ENCODE assay signal across 1 cellular context in genomic region chr16:48526058-48526957, GRCh38.
TF ChIP-seq lines count a peak whose summit lies in the region.

No MANE protein-coding gene starts in this region.

TF ChIP-seq in HepG2, 621 proteins besides CTCF, POLR2A, EP300 and RAD21 (continued from another document and continues in another):
- TF ChIP-seq ZNF674 (CRISPR knock-in tag; IDR thresholded peaks at IDR 0.05; ENCODE audit: low read depth) (0 out of 2 replicates have a peak, but pooled peaks have one; percentile 66), EZH2 (conservative IDR thresholded peaks at IDR 0.05; ENCODE audit: low read depth, low read length) (no peak), ZFP1 (CRISPR knock-in tag; IDR thresholded peaks at IDR 0.05) (no peak; the same call in 1 of the 2 replicates), ARNT (IDR thresholded peaks at IDR 0.05) (no peak), ZBTB1 (CRISPR knock-in tag; IDR thresholded peaks at IDR 0.05; ENCODE audit: borderline replicate concordance) (no peak), IKZF5 (CRISPR knock-in tag; IDR thresholded peaks at IDR 0.05) (peak; percentile 64; the same call in 1 of the 2 replicates), MLX (CRISPR knock-in tag; IDR thresholded peaks at IDR 0.05) (peak; percentile 66; the same call in 1 of the 2 replicates), ARNT2 (CRISPR knock-in tag; IDR thresholded peaks at IDR 0.05; ENCODE audit: low read depth) (peak; percentile 31; the same call in 1 of the 2 replicates), PTBP1 (IDR thresholded peaks at IDR 0.05; ENCODE audit: low read depth, low read length, poor library complexity, severe bottlenecking) (no peak), ZBTB7B (CRISPR knock-in tag; IDR thresholded peaks at IDR 0.05) (0 out of 2 replicates have a peak, but pooled peaks have one; percentile 10), IRF2 (CRISPR knock-in tag; IDR thresholded peaks at IDR 0.05) (no peak; the same call in 1 of the 2 replicates), THAP8 (CRISPR knock-in tag; IDR thresholded peaks at IDR 0.05; ENCODE audit: borderline replicate concordance) (0 out of 2 replicates have a peak, but pooled peaks have one; percentile 28), RELA (CRISPR knock-in tag; IDR thresholded peaks at IDR 0.05) (peak; percentile 77; the same call in 1 of the 2 replicates), U2AF1 (optimal IDR thresholded peaks at IDR 0.05; ENCODE audit: low read depth, low read length) (no peak), TBP (CRISPR knock-in tag; IDR thresholded peaks at IDR 0.05) (no peak), ZNF335 (CRISPR knock-in tag; IDR thresholded peaks at IDR 0.05) (no peak), HIC2 (CRISPR knock-in tag; IDR thresholded peaks at IDR 0.05; ENCODE audit: low read depth) (peak; percentile 36; the same call in 1 of the 2 replicates), YY1 (IDR thresholded peaks at IDR 0.05; ENCODE audit: insufficient read depth, insufficient replicate concordance, low read depth, low read length) (peak; percentile 76), TARDBP (CRISPR knock-in tag; IDR thresholded peaks at IDR 0.05) (no peak), ZNF770 (CRISPR knock-in tag; IDR thresholded peaks at IDR 0.05) (no peak; the same call in 1 of the 2 replicates), CSRNP1 (CRISPR knock-in tag; IDR thresholded peaks at IDR 0.05) (peak; percentile 2; the same call in 1 of the 2 replicates), CHD4 (IDR thresholded peaks at IDR 0.05; ENCODE audit: borderline replicate concordance, low read length) (no peak), ZSCAN29 (CRISPR knock-in tag; conservative IDR thresholded peaks at IDR 0.05) (peak; percentile 51; the same call in 1 of the 2 replicates), TFAP4 (IDR thresholded peaks at IDR 0.05; ENCODE audit: borderline replicate concordance, low read depth) (peak; percentile 27; the same call in 1 of the 2 replicates), NR2C2 (CRISPR knock-in tag; IDR thresholded peaks at IDR 0.05; ENCODE audit: borderline replicate concordance) (peak; percentile 57), ZNF83 (CRISPR knock-in tag; IDR thresholded peaks at IDR 0.05; ENCODE audit: borderline replicate concordance) (0 out of 2 replicates have a peak, but pooled peaks have one; percentile 52), XRCC5 (optimal IDR thresholded peaks at IDR 0.05; ENCODE audit: low read length) (peak; percentile 94), ZNF615 (CRISPR knock-in tag; IDR thresholded peaks at IDR 0.05; ENCODE audit: borderline replicate concordance) (no peak), YEATS4 (CRISPR knock-in tag; IDR thresholded peaks at IDR 0.05; ENCODE audit: borderline replicate concordance) (peak; percentile 45; the same call in 1 of the 2 replicates), ZBTB44 (CRISPR knock-in tag; IDR thresholded peaks at IDR 0.05) (no peak), RBAK (CRISPR knock-in tag; IDR thresholded peaks at IDR 0.05) (0 out of 2 replicates have a peak, but pooled peaks have one; percentile 11), ZBED4 (CRISPR knock-in tag; IDR thresholded peaks at IDR 0.05; ENCODE audit: borderline replicate concordance) (no peak), TBX2 (CRISPR knock-in tag; IDR thresholded peaks at IDR 0.05; ENCODE audit: borderline replicate concordance) (peak; percentile 76), E2F5 (CRISPR knock-in tag; conservative IDR thresholded peaks at IDR 0.05) (no peak), CEBPZ (IDR thresholded peaks at IDR 0.05; ENCODE audit: low read length) (no peak), SALL1 (CRISPR knock-in tag; IDR thresholded peaks at IDR 0.05) (peak; percentile 72), ZNF652 (CRISPR knock-in tag; IDR thresholded peaks at IDR 0.05; ENCODE audit: borderline replicate concordance, low read depth) (no peak), IKZF1 (IDR thresholded peaks at IDR 0.05) (no peak), MXI1 (IDR thresholded peaks at IDR 0.05; ENCODE audit: borderline replicate concordance, low read depth, low read length) (no peak; the same call in 2 of the 3 replicates)
